Comparison of ENCODE assay signal across 13 cellular contexts in the genomic region with DNA sequence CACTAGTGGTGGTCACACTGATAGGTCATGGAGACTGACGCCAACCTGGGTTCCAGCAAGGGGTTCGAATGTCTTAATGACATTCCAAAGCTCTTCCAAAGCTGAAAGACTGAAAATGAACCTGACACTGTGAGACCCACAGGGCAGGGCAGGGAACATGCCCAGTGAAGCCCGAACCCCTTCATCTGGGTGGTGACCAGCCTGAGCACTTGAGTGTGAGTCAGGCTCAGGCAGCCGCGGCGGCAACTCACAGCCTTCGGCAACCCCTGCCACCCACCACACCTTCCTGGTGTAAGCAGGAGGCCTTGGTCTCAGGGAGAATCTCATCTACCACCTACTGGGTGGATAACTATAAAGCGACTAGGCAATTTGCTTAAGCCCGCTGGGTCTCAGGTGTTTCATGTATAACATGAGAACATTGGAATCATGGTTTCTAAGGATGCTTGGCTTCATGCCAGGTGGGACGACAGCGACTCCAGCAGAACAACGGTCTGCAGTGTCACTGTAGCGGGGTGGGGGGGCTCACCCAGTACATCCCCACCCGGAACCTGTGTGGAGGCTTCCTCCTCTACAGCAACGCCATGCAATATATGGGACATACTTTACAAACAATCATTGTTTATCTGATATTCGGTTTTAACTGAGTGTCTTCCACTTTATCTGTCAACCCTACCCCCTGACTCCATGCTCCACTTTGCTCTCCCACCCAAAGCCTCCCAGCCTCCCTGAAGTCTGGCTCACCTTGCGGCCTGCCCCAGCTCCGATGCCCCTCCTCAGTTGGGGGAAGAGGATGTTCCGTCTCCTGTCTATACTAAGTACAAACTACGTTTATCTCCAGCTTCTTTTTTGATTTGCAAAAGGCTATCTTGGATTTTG.
A peak's percentile ranks its signal among the peaks of the same experiment; 100 is the strongest.
DNase-seq lines count a peak whose midpoint lies in the region; ATAC-seq and TF ChIP-seq lines count a peak whose summit lies in the region.
"Had no signal": no experiment of that assay in that cellular context is flagged by ENCODE, and none has a peak within 500 bp of the region (broad histone marks: within the 10 kb centered on the region; RNA-seq: fewer than 3 reads in every experiment).

No MANE protein-coding gene starts in this region.

- CTCF ChIA-PET in activated B cell treated with CpG ODN at 0.5 μM for 24 hours (lab: Charles Lee) = no interaction called here

- H3K9me3 Mint-ChIP-seq in activated B cell treated with CpG ODN at 0.5 μM for 24 hours = no peaks in the 10 kb centered on the region
- no peaks in the 10 kb centered on the region for H3K9me3 Mint-ChIP-seq in nephron
- H3K9me3 Mint-ChIP-seq: stimulated activated effector memory CD8-positive, alpha-beta T cell treated with anti-CD3 and anti-CD28 coated beads, Interleukin-12 subunit alpha, Interleukin-12 subunit beta, amount 100 ng/mL, for 72 hours had no signal

- DNase-seq in ACHN (peak; percentile 22), Caki2 (ENCODE audit: low read depth) (peak; percentile 7), activated B cell treated with CpG ODN at 0.5 μM for 24 hours (no peak), NCI-H510A (lab: John Stamatoyannopoulos, UW) (no peak), cerebellar cortex (ENCODE audit: low spot score) (no peak), UCSD-AML1 (lab: John Stamatoyannopoulos, UW; ENCODE audit: unreplicated experiment) (no peak)
- no peak for DNase-seq in activated CD4-positive, CD25-positive, alpha-beta regulatory T cell (lab: John Stamatoyannopoulos, UW)
- DNase-seq: activated CD4-positive, alpha-beta T cell treated with anti-CD3 and anti-CD28 coated beads for 48 hours; effector CD8-positive, alpha-beta T cell; NCI-H187 had no signal

- TF ChIP-seq CTCF in activated B cell treated with CpG ODN at 0.5 μM for 24 hours (IDR thresholded peaks at IDR 0.05) (no peak), nephron (IDR thresholded peaks at IDR 0.05; ENCODE audit: unreplicated experiment in 3 of 3) (no peak)

- in situ Hi-C loops in ACHN (cut with HindIII; ENCODE audit: low pct_ligation_motif_present, low pct_unique_long_range_greater_than_20kb, low sequenced_read_pairs) = no loop called here
- in situ Hi-C loops in Caki2 (cut with HindIII; ENCODE audit: low pct_unique_long_range_greater_than_20kb, low sequenced_read_pairs) = no loop called here

- intact Hi-C loops in activated B cell treated with CpG ODN at 0.5 μM for 24 hours (cut with micrococcal nuclease) = loop anchor here (5.0 kb wide), 2 partner anchors 37 to 127 kb away; a partner anchor contains a TSS

- no peak overlapping the region for H3K4me3 Mint-ChIP-seq in activated B cell treated with CpG ODN at 0.5 μM for 24 hours
- no peak overlapping the region for H3K4me3 Mint-ChIP-seq in nephron
- H3K4me3 Mint-ChIP-seq: stimulated activated effector memory CD8-positive, alpha-beta T cell treated with anti-CD3 and anti-CD28 coated beads, Interleukin-12 subunit alpha, Interleukin-12 subunit beta, amount 100 ng/mL, for 72 hours had no signal

- H3K36me3 Mint-ChIP-seq in activated B cell treated with CpG ODN at 0.5 μM for 24 hours (ENCODE audit: low read depth) (no peaks in the 10 kb centered on the region), nephron (ENCODE audit: low read depth) (no peaks in the 10 kb centered on the region)
- H3K36me3 Mint-ChIP-seq: stimulated activated effector memory CD8-positive, alpha-beta T cell treated with anti-CD3 and anti-CD28 coated beads, Interleukin-12 subunit alpha, Interleukin-12 subunit beta, amount 100 ng/mL, for 72 hours had no signal

- peaks cover 44% of the 10 kb centered on the region for H3K4me1 Mint-ChIP-seq in activated B cell treated with CpG ODN at 0.5 μM for 24 hours
- peaks cover 61% of the 10 kb centered on the region for H3K4me1 Mint-ChIP-seq in nephron

- ATAC-seq in activated B cell treated with CpG ODN at 0.5 μM for 24 hours (ENCODE audit: low read depth) = no peak
- ATAC-seq: GM12878; stimulated activated effector memory CD8-positive, alpha-beta T cell treated with anti-CD3 and anti-CD28 coated beads, Interleukin-12 subunit alpha, Interleukin-12 subunit beta, amount 100 ng/mL, for 72 hours had no signal

- POLR2A ChIA-PET in activated B cell treated with CpG ODN at 0.5 μM for 24 hours (lab: Charles Lee) = interaction anchor here (1.0 kb wide), 1 partner anchor 61 kb away, joined by 3 read pairs; no protein-coding TSS in a partner anchor

- H3K27ac Mint-ChIP-seq in activated B cell treated with CpG ODN at 0.5 μM for 24 hours (peak overlapping the region; percentile 42), nephron (peak overlapping the region in 2 of 3 experiments; percentile 77 to 94)
- H3K27ac Mint-ChIP-seq: stimulated activated effector memory CD8-positive, alpha-beta T cell treated with anti-CD3 and anti-CD28 coated beads, Interleukin-12 subunit alpha, Interleukin-12 subunit beta, amount 100 ng/mL, for 72 hours had no signal

- H3K27me3 Mint-ChIP-seq in activated B cell treated with CpG ODN at 0.5 μM for 24 hours = no peaks in the 10 kb centered on the region
- peaks cover 8% of the 10 kb centered on the region for H3K27me3 Mint-ChIP-seq in nephron (ENCODE audit: low read depth)

Comparison
In these comparisons a context has a peak if more than half of its experiments do, and no peak if none do; other contexts are left out.
1. DNase-seq: peak in ACHN (single experiment) and Caki2 (single experiment); none in activated B cell treated with CpG ODN at 0.5 μM for 24 hours (single experiment), NCI-H510A (single experiment), activated CD4-positive, CD25-positive, alpha-beta regulatory T cell (0 of 4), cerebellar cortex (single experiment) and UCSD-AML1 (single experiment).